10 cellular contexts compared by ENCODE assay signal in genomic region chr11:74696932-74697687, GRCh38. TPM values are rescaled to one million over a fixed set of nuclear protein-coding genes. Genes with fewer than 3 reads are reported as not detected.
DNase-seq lines count a peak whose midpoint lies in the region; ATAC-seq, FAIRE-seq and TF ChIP-seq lines count a peak whose summit lies in the region.
"Had no signal": no experiment of that assay in that cellular context is flagged by ENCODE, and none has a peak within 500 bp of the region (broad histone marks: within the 10 kb centered on the region; RNA-seq: fewer than 3 reads in every experiment).

No MANE protein-coding gene starts in this region.

- H2AFZ ChIP-seq in H1 (ENCODE audit: low read length): peak overlapping the region; percentile 43

- H3K4me1 ChIP-seq in H1 (replicated peaks in 1 of 4; ENCODE audit: control insufficient read depth in 3 of 4, insufficient read depth in 4 of 4, low read length in 3 of 4): peaks cover 0 to 8% (median 3%) of the 10 kb centered on the region in 4 experiments; a peak in 3 of 7 replicates
- H3K4me1 ChIP-seq in spleen: peaks cover 0 to 36% (median 20%) of the 10 kb centered on the region in 6 donors

- no peaks in the 10 kb centered on the region for H3K36me3 Mint-ChIP-seq in CD4-positive, alpha-beta T cell (ENCODE audit: low read depth)

- no peaks in the 10 kb centered on the region for H3K79me2 ChIP-seq in H1 (ENCODE audit: control insufficient read depth in 1 of 2, insufficient read depth in 2 of 2, low read length in 2 of 2)

- no peaks in the 10 kb centered on the region; a peak in 2 of 7 replicates for H3K27me3 ChIP-seq in H1 (replicated peaks in 1 of 4; ENCODE audit: control insufficient read depth in 3 of 4, extremely low read depth in 1 of 4, insufficient read depth in 3 of 4, low read length in 3 of 4)
- no peaks in the 10 kb centered on the region for H3K27me3 ChIP-seq in spleen (replicated peaks in 1 of 7)
- H3K27me3 ChIP-seq in CD4-positive, alpha-beta T cell (ENCODE audit: control insufficient read depth, insufficient read depth, low read length): no peaks in the 10 kb centered on the region

- H3K9ac ChIP-seq in H1 (replicated peaks in 1 of 4; ENCODE audit: extremely low read depth in 1 of 4, low read depth in 3 of 4, low read length in 3 of 4): peak overlapping the region in 1 of 4 experiments; percentile 27; a peak in 1 of 7 replicates

- H4K20me1 ChIP-seq in H1 (replicated peaks in 1 of 2; ENCODE audit: control insufficient read depth in 1 of 2, insufficient read depth in 2 of 2, low read length in 2 of 2): no peaks in the 10 kb centered on the region

- H3K4me3 ChIP-seq in H1 (ENCODE audit: extremely low read depth in 1 of 4, insufficient read depth in 2 of 4, low read depth in 3 of 4, low read length in 4 of 4) (peak overlapping the region in 1 of 4 experiments; percentile 40; a peak in 2 of 8 replicates), spleen (peak overlapping the region in 2 of 8 donors; percentile 4 to 6)

- H3K9me3 Mint-ChIP-seq in CD4-positive, alpha-beta T cell: no peaks in the 10 kb centered on the region

- peak overlapping the region; percentile 55; the same call in 1 of the 2 replicates for H2BK15ac ChIP-seq in H1 (ENCODE audit: low read length)

- TF ChIP-seq CTCF in H1 (IDR thresholded peaks at IDR 0.05; ENCODE audit: control extremely low read depth in 1 of 3, insufficient read depth in 1 of 3, low read depth in 1 of 3, low read length in 3 of 3): no peak
- no peak for TF ChIP-seq CTCF in spleen (IDR thresholded peaks at IDR 0.05 in 8 of 11, conservative IDR thresholded peaks at IDR 0.05 in 3 of 11)
- no peak for TF ChIP-seq CTCF in CD4-positive, alpha-beta T cell (IDR thresholded peaks at IDR 0.05)

- peak overlapping the region; percentile 53 to 61 for H3K4me2 ChIP-seq in H1 (ENCODE audit: insufficient read depth in 1 of 2, low read depth in 2 of 2, low read length in 2 of 2)

- H4K8ac ChIP-seq in H1 (ENCODE audit: extremely low read depth, insufficient read depth, low read length): peak overlapping the region; percentile 73; the same call in 1 of the 2 replicates

- H3K14ac ChIP-seq in H1 (ENCODE audit: insufficient read length): no peak overlapping the region

- no peak overlapping the region for H2BK20ac ChIP-seq in H1 (ENCODE audit: low read length)

- H3K4me3 Mint-ChIP-seq in CD4-positive, alpha-beta T cell: no peak overlapping the region

- no peak for TF ChIP-seq POLR2A in H1 (IDR thresholded peaks at IDR 0.05; ENCODE audit: control extremely low read depth in 1 of 2, low read depth in 2 of 2, low read length in 2 of 2)
- peak in 1 of 3 donors; percentile 25 for TF ChIP-seq POLR2A in spleen (IDR thresholded peaks at IDR 0.05)

- H2BK5ac ChIP-seq in H1 (ENCODE audit: low read depth, low read length): no peak overlapping the region

- no peak overlapping the region for H3K27ac Mint-ChIP-seq in CD4-positive, alpha-beta T cell

- POLR2A ChIA-PET in H1 (lab: Charles Lee; ENCODE audit: partially characterized antibody): interaction anchor here (1.0 to 1.7 kb wide), 3 partner anchors 12 to 20 kb away, joined by 3 to 4 read pairs (median 3); no protein-coding TSS in a partner anchor
- POLR2A ChIA-PET in CD4-positive, alpha-beta T cell (lab: Charles Lee): no interaction called here

- peaks cover 18% of the 10 kb centered on the region for H3K27me3 Mint-ChIP-seq in CD4-positive, alpha-beta T cell

- peak; percentile 53 for DNase-seq in H4 (ENCODE audit: low spot score)
- no peak for DNase-seq in H1 (ENCODE audit: low read depth in 1 of 2, low spot score in 2 of 2)
- peak; percentile 90 for DNase-seq in left lobe of liver (ENCODE audit: low spot score)
- peak; percentile 87 for DNase-seq in spleen
- no peak for DNase-seq in CD4-positive, alpha-beta T cell
- no peak for DNase-seq in germinal center (ENCODE audit: low spot score)
- DNase-seq: NCI-H446 had no signal

- peak; percentile 90 for ATAC-seq in left lobe of liver
- no peak for ATAC-seq in CD4-positive, alpha-beta T cell (ENCODE audit: poor library complexity)
- no peak for ATAC-seq in GM18907 (IDR thresholded peaks at IDR 0.05; ENCODE audit: unreplicated experiment)
- no peak for ATAC-seq in HG03159 (IDR thresholded peaks at IDR 0.05; ENCODE audit: unreplicated experiment)

- WGBS in H1 (ENCODE audit: extremely low coverage in 1 of 2, insufficient coverage in 1 of 2, insufficient read length in 1 of 2, insufficient replicate concordance in 2 of 2, low coverage in 1 of 2, low lambda C conversion rate in 2 of 2, missing lambda C conversion rate in 1 of 2), 2 experiments: 42% methylated on average over 16 of the region's 16 CpGs; no CpG with 5 or more reads in 1 of the 2 experiments
- 26 to 31% (median 30%) methylated on average over 16 of the region's 16 CpGs for WGBS in spleen, 5 donors

- peak overlapping the region; percentile 90; the same call in 1 of the 2 replicates for H2BK12ac ChIP-seq in H1 (ENCODE audit: low read depth, low read length)

- no peak overlapping the region for H3K23ac ChIP-seq in H1 (ENCODE audit: insufficient read length)

- no peaks in the 10 kb centered on the region; the same call in 1 of the 2 replicates for H3K23me2 ChIP-seq in H1 (ENCODE audit: low read depth, low read length)

- no peak for TF ChIP-seq EP300 in H1 (IDR thresholded peaks at IDR 0.05; ENCODE audit: borderline replicate concordance in 1 of 2, low read depth in 2 of 2, low read length in 2 of 2)

- no peak overlapping the region for H3K56ac ChIP-seq in H1 (replicated peaks; ENCODE audit: insufficient read length, low read depth, low read length)

- no peak for FAIRE-seq in H1 (lab: Jason Lieb, UNC)

- H3K36me3 ChIP-seq in H1 (ENCODE audit: control insufficient read depth in 2 of 4, insufficient read depth in 4 of 4, low read length in 3 of 4) (no peaks in the 10 kb centered on the region), spleen (no peaks in the 10 kb centered on the region)

- intact Hi-C loops in spleen (cut with DNase I; ENCODE audit: low total_unique reads): no loop called here
- intact Hi-C loops in CD4-positive, alpha-beta T cell (cut with DNase I, micrococcal nuclease): no loop called here

- H3K4ac ChIP-seq in H1 (replicated peaks; ENCODE audit: insufficient read length, low read depth, low read length): no peak overlapping the region

- TF ChIP-seq RAD21 in H1 (IDR thresholded peaks at IDR 0.05 in 1 of 2, conservative IDR thresholded peaks at IDR 0.05 in 1 of 2; ENCODE audit: low read depth in 2 of 2, low read length in 2 of 2): no peak

- no peak overlapping the region; the same call in 1 of the 2 replicates for H2AK5ac ChIP-seq in H1 (ENCODE audit: low read depth, low read length)

- CTCF ChIA-PET in H1 (lab: Charles Lee; ENCODE audit: partially characterized antibody): interaction anchor here (0.6 to 16.5 kb wide), 13 partner anchors 8 to 306 kb away, joined by 3 to 348 read pairs (median 6); no protein-coding TSS in a partner anchor
- CTCF ChIA-PET in CD4-positive, alpha-beta T cell (lab: Charles Lee): no interaction called here

- H3K27ac ChIP-seq in H1 (ENCODE audit: low read depth, low read length) (no peak overlapping the region), spleen (peak overlapping the region; percentile 70 to 89 (median 81))
- H3K27ac ChIP-seq in CD4-positive, alpha-beta T cell (ENCODE audit: low read depth, low read length): no peak overlapping the region

- H3K79me1 ChIP-seq in H1 (ENCODE audit: low read depth, low read length): no peaks in the 10 kb centered on the region

- no peaks in the 10 kb centered on the region for H3K4me1 Mint-ChIP-seq in CD4-positive, alpha-beta T cell (ENCODE audit: low read depth)

- no peak overlapping the region for H4K5ac ChIP-seq in H1 (ENCODE audit: insufficient read length, low read depth, low read length)

- H3K18ac ChIP-seq in H1 (ENCODE audit: extremely low read depth, low read length): peak overlapping the region; percentile 66; the same call in 1 of the 2 replicates

- H2BK120ac ChIP-seq in H1 (replicated peaks; ENCODE audit: low read depth, low read length): no peak overlapping the region

- H3K9me3 ChIP-seq in H1 (ENCODE audit: insufficient read depth in 2 of 2, low read depth in 1 of 2, low read length in 1 of 2) (no peaks in the 10 kb centered on the region), spleen (no peaks in the 10 kb centered on the region)
- no peaks in the 10 kb centered on the region for H3K9me3 ChIP-seq in CD4-positive, alpha-beta T cell (ENCODE audit: control insufficient read depth, low read length)

- H4K91ac ChIP-seq in H1 (replicated peaks; ENCODE audit: insufficient read length, low read length): peak overlapping the region; percentile 12

TF ChIP-seq in H1, 55 proteins besides CTCF, POLR2A, EP300 and RAD21 (continues in another document):
- TF ChIP-seq GABPA (IDR thresholded peaks at IDR 0.05; ENCODE audit: borderline replicate concordance, insufficient read depth, low read length) (no peak), ASH2L (IDR thresholded peaks at IDR 0.05; ENCODE audit: low read length) (no peak)

RNA-seq across cellular contexts. Expression of gene CHRDL2, which starts 34.1 kb away (rescaled TPM):
- total RNA-seq in H4 (2014; rRNA removed; shearing (Covaris generic)): not detected in 2 replicates
- 0.25 and 0.48 TPM in 2 replicates for total RNA-seq in H1 (2021; fragmentation: NEBNext Ultra II Directional; extraction: Animal tissue kit (Norgen Biotek cat#: 25700))
- polyA plus RNA-seq in H1 (2011; rRNA removed) (0.26 and 0.49 TPM in 2 replicates), spleen (under 1 TPM in 2 of 3 donors, not detected in 1; 0.24 to 0.91 TPM)
- 0.18 TPM for polyA plus RNA-seq in H1 (2011; cell fraction: cytosol; rRNA removed)
- polyA plus RNA-seq in H1 (2011; cell fraction: nucleus; rRNA removed): 0.24 TPM
- 0.40 to 1.0 TPM (median 0.56 TPM) in 4 replicates for polyA plus RNA-seq in H1 (2012, experiment 1 of 2)
- polyA plus RNA-seq in H1 (2012, experiment 2 of 2): 0.58 TPM
- 1.2 TPM for polyA plus RNA-seq in H1 (2013, experiment 1 of 2)
- polyA plus RNA-seq in H1 (2013, experiment 2 of 2): 0.52 TPM
- 0.09 and 0.34 TPM in 2 replicates for polyA minus RNA-seq in H1 (2011; rRNA and poly(A)+ RNA removed)
- polyA minus RNA-seq in H1 (2011; cell fraction: cytosol; rRNA and poly(A)+ RNA removed): not detected
- polyA minus RNA-seq in H1 (2011; cell fraction: nucleus; rRNA and poly(A)+ RNA removed): 0.40 TPM
- total RNA-seq in left lobe of liver (8.8 TPM), spleen (1 to 10 TPM in 3 of 7 donors, not detected in 4; 1.5 to 2.2 (median 1.7) TPM)
- not detected for total RNA-seq in CD4-positive, alpha-beta T cell
- total RNA-seq: subcutaneous adipose tissue had no signal

RNA-seq across cellular contexts. Expression of gene RNF169, which starts 51.5 kb away (rescaled TPM):
- 6.0 and 8.3 TPM in 2 replicates for total RNA-seq in H4 (2014; rRNA removed; shearing (Covaris generic))
- 12.1 and 12.5 TPM in 2 replicates for total RNA-seq in H1 (2021; fragmentation: NEBNext Ultra II Directional; extraction: Animal tissue kit (Norgen Biotek cat#: 25700))
- polyA plus RNA-seq in H1 (2011; rRNA removed): 2.1 and 3.6 TPM in 2 replicates
- polyA plus RNA-seq in H1 (2011; cell fraction: cytosol; rRNA removed): 3.6 TPM
- polyA plus RNA-seq in H1 (2011; cell fraction: nucleus; rRNA removed): 3.5 TPM
- 3.4 to 5.0 TPM (median 3.6 TPM) in 4 replicates for polyA plus RNA-seq in H1 (2012, experiment 1 of 2)
- 0.37 TPM for polyA plus RNA-seq in H1 (2012, experiment 2 of 2)
- 4.7 TPM for polyA plus RNA-seq in H1 (2013, experiment 1 of 2)
- 4.4 TPM for polyA plus RNA-seq in H1 (2013, experiment 2 of 2)
- polyA minus RNA-seq in H1 (2011; rRNA and poly(A)+ RNA removed): 19.6 and 25.2 TPM in 2 replicates
- polyA minus RNA-seq in H1 (2011; cell fraction: cytosol; rRNA and poly(A)+ RNA removed): 22.8 TPM
- 29.2 TPM for polyA minus RNA-seq in H1 (2011; cell fraction: nucleus; rRNA and poly(A)+ RNA removed)
- total RNA-seq in left lobe of liver: 4.6 TPM
- 10 to 100 TPM; 23.1 to 34.1 (median 26.3) TPM for total RNA-seq in spleen
- polyA plus RNA-seq in spleen: 1 to 10 TPM; 2.5 to 4.7 (median 3.6) TPM
- total RNA-seq in CD4-positive, alpha-beta T cell: 10 to 100 TPM; 15.2 to 15.5 TPM

Comparison
In these comparisons a context has a peak if more than half of its experiments do, and no peak if none do; other contexts are left out.
1. DNase-seq: peak in H4 (single experiment), left lobe of liver (single experiment) and spleen (single experiment); none in H1 (0 of 2), CD4-positive, alpha-beta T cell (0 of 10) and germinal center (single experiment).
2. H3K27ac ChIP-seq: peak in spleen (8 of 8); none in H1 (single experiment) and CD4-positive, alpha-beta T cell (single experiment).